ENCODE assay signal across 5 cellular contexts in genomic region chr1:4761324-4761723, GRCh38.
"Had no signal": no experiment of that assay in that cellular context is flagged by ENCODE, and none has a peak within 500 bp of the region (broad histone marks: within the 10 kb centered on the region; RNA-seq: fewer than 3 reads in every experiment).

No MANE protein-coding gene starts in this region.

- H3K27ac ChIP-seq: HL-60 had no signal

- H3K4me3 ChIP-seq: K562 had no signal

- DNase-seq: IMR-90, KBM-7 had no signal

- ATAC-seq: HepG2, K562 had no signal
